ENCODE assay signal across 13 cellular contexts in genomic region chr1:35443768-35444518, GRCh38.
DNase-seq lines count a peak whose midpoint lies in the region; ATAC-seq and TF ChIP-seq lines count a peak whose summit lies in the region.
"Had no signal": no experiment of that assay in that cellular context is flagged by ENCODE, and none has a peak within 500 bp of the region (broad histone marks: within the 10 kb centered on the region; RNA-seq: fewer than 3 reads in every experiment).

No MANE protein-coding gene starts in this region.

- H3K18ac ChIP-seq in neuronal stem cell (ENCODE audit: low read length) = no peak overlapping the region

- CTCF ChIA-PET in AG04450 (lab: Charles Lee) = interaction anchor here (0.8 to 2.2 kb wide), 9 partner anchors 11 to 591 kb away, joined by 3 to 6 read pairs (median 3); no protein-coding TSS in a partner anchor

- H3K14ac ChIP-seq in neuronal stem cell (ENCODE audit: low read length) = no peak overlapping the region

- H3K27me3 ChIP-seq in AG04450 (ENCODE audit: control insufficient read depth, insufficient read depth, low read length) (no peaks in the 10 kb centered on the region), OCI-LY1 (ENCODE audit: insufficient read depth, low read length) (no peaks in the 10 kb centered on the region), esophagus muscularis mucosa (no peaks in the 10 kb centered on the region), neuronal stem cell (ENCODE audit: control insufficient read depth in 3 of 3, insufficient read depth in 3 of 3, low read depth in 1 of 3, low read length in 3 of 3) (no peaks in the 10 kb centered on the region)
- H3K27me3 ChIP-seq: stomach had no signal

- no peak overlapping the region for H4K91ac ChIP-seq in neuronal stem cell (ENCODE audit: low read depth, low read length, poor library complexity)

- DNase-seq in AG04450 (ENCODE audit: low read depth, low spot score) (no peak), ELF-1 (ENCODE audit: low read depth, low spot score) (peak; percentile 17), esophagus muscularis mucosa (ENCODE audit: extremely low spot score) (peak; percentile 42), HT-29 (ENCODE audit: low spot score) (no peak), Right ventricle myocardium inferior (ENCODE audit: missing footprints) (no peak), neuronal stem cell (ENCODE audit: low spot score) (no peak)
- DNase-seq: activated CD8-positive, alpha-beta memory T cell treated with anti-CD3 and anti-CD28 coated beads, Interleukin-2, amount 50 U/mL, for 4 hours; NCI-H187; stimulated activated CD4-positive, alpha-beta T cell treated with anti-CD3 and anti-CD28 coated beads, Interleukin-4, amount 100 ng/mL, for 1 hour; stomach; T-helper 9 cell had no signal

- no peak overlapping the region for H3K4me3 ChIP-seq in AG04450 (ENCODE audit: low read depth, low read length)
- no peak overlapping the region for H3K4me3 ChIP-seq in OCI-LY1 (ENCODE audit: low read depth, low read length, poor library complexity, severe bottlenecking)
- no peak overlapping the region for H3K4me3 ChIP-seq in esophagus muscularis mucosa
- no peak overlapping the region for H3K4me3 ChIP-seq in neuronal stem cell (ENCODE audit: low read length in 2 of 2)
- H3K4me3 ChIP-seq: stomach had no signal

- H3K23ac ChIP-seq in neuronal stem cell (ENCODE audit: low read depth, low read length, poor library complexity) = no peak overlapping the region

- no peak overlapping the region for H2AK5ac ChIP-seq in neuronal stem cell (ENCODE audit: low read depth, low read length)

- no peak overlapping the region for H3K4ac ChIP-seq in neuronal stem cell (ENCODE audit: low read length)

- POLR2A ChIA-PET in AG04450 (lab: Yijun Ruan, JAX) = interaction anchor here (1.0 kb wide), 1 partner anchor 251 kb away, joined by 3 read pairs; the partner anchor contains the start of gene SFPQ

- no peak overlapping the region for H3K9ac ChIP-seq in OCI-LY1 (ENCODE audit: low read length)
- no peak overlapping the region for H3K9ac ChIP-seq in neuronal stem cell (ENCODE audit: low read depth, low read length, poor library complexity)

- H3K27ac ChIP-seq in AG04450 (ENCODE audit: low read depth, low read length) = no peak overlapping the region
- no peak overlapping the region for H3K27ac ChIP-seq in OCI-LY1 (ENCODE audit: low read depth, low read length, poor library complexity, severe bottlenecking)
- H3K27ac ChIP-seq in esophagus muscularis mucosa (replicated peaks in 1 of 4) = no peak overlapping the region
- H3K27ac ChIP-seq in neuronal stem cell (replicated peaks; ENCODE audit: low read length) = no peak overlapping the region
- H3K27ac ChIP-seq: stomach had no signal

- H2AFZ ChIP-seq in OCI-LY1 (ENCODE audit: low read length) = no peak overlapping the region
- H2AFZ ChIP-seq in neuronal stem cell (ENCODE audit: low read length) = no peak overlapping the region

- no peaks in the 10 kb centered on the region for H3K79me2 ChIP-seq in OCI-LY1 (ENCODE audit: insufficient read depth, low read length)

- no peak overlapping the region for H4K8ac ChIP-seq in neuronal stem cell (ENCODE audit: low read depth, low read length)

- H2BK12ac ChIP-seq in neuronal stem cell (ENCODE audit: low read length) = no peak overlapping the region

- H2BK120ac ChIP-seq in neuronal stem cell (ENCODE audit: low read depth, low read length) = no peak overlapping the region

- no peak for ATAC-seq in Right ventricle myocardium inferior
- no peak for ATAC-seq in GM21423 (IDR thresholded peaks at IDR 0.05; ENCODE audit: unreplicated experiment)

- H3K4me1 ChIP-seq in OCI-LY1 (ENCODE audit: insufficient read depth, low read length, severe bottlenecking) (peaks cover 10% of the 10 kb centered on the region), esophagus muscularis mucosa (no peaks in the 10 kb centered on the region), neuronal stem cell (ENCODE audit: control insufficient read depth in 2 of 2, insufficient read depth in 1 of 2, low read depth in 1 of 2, low read length in 2 of 2) (no peaks in the 10 kb centered on the region)

- TF ChIP-seq EP300 in esophagus muscularis mucosa (IDR thresholded peaks at IDR 0.05) = no peak

- no peak overlapping the region for H2BK15ac ChIP-seq in neuronal stem cell (ENCODE audit: low read length)

- no peaks in the 10 kb centered on the region for H3K79me1 ChIP-seq in neuronal stem cell (ENCODE audit: low read depth, low read length)

- no peak for TF ChIP-seq POLR2A in esophagus muscularis mucosa (IDR thresholded peaks at IDR 0.05; ENCODE audit: low read depth)

- H3K36me3 ChIP-seq in OCI-LY1 (ENCODE audit: insufficient read depth, low read length) (peaks cover 33% of the 10 kb centered on the region; the same call in 1 of the 2 replicates), esophagus muscularis mucosa (peaks cover 53 to 100% (median 90%) of the 10 kb centered on the region in 4 donors), neuronal stem cell (replicated peaks in 1 of 2; ENCODE audit: control insufficient read depth in 2 of 2, insufficient read depth in 2 of 2, low read length in 2 of 2) (peaks cover 33 to 97% of the 10 kb centered on the region in 2 donors)

- H2BK5ac ChIP-seq in neuronal stem cell (ENCODE audit: low read length) = no peak overlapping the region

- H3K4me2 ChIP-seq in OCI-LY1 (ENCODE audit: low read length) (no peak overlapping the region), neuronal stem cell (ENCODE audit: insufficient read depth, low read length, poor library complexity, severe bottlenecking) (no peak overlapping the region)

- H4K20me1 ChIP-seq in OCI-LY1 (ENCODE audit: insufficient read depth, low read length) = no peaks in the 10 kb centered on the region

- TF ChIP-seq CTCF in AG04450 (IDR thresholded peaks at IDR 0.05; ENCODE audit: low read depth, low read length) = peak; percentile 29
- TF ChIP-seq CTCF in OCI-LY1 (IDR thresholded peaks at IDR 0.05; ENCODE audit: low read length) = peak; percentile 46; the same call in 1 of the 2 replicates
- no peak for TF ChIP-seq CTCF in esophagus muscularis mucosa (IDR thresholded peaks at IDR 0.05)

- no peaks in the 10 kb centered on the region for H3F3A ChIP-seq in OCI-LY1 (ENCODE audit: insufficient read depth, low read length)

- H3K9me2 ChIP-seq in OCI-LY1 (ENCODE audit: low read depth, low read length) = no peaks in the 10 kb centered on the region

- H3K9me3 ChIP-seq in AG04450 (ENCODE audit: control insufficient read depth, insufficient read depth, low read length) (no peaks in the 10 kb centered on the region), OCI-LY1 (ENCODE audit: low read length) (no peaks in the 10 kb centered on the region), esophagus muscularis mucosa (no peaks in the 10 kb centered on the region), neuronal stem cell (replicated peaks in 1 of 2; ENCODE audit: control insufficient read depth in 2 of 2, insufficient read depth in 1 of 2, low read depth in 1 of 2, low read length in 2 of 2) (no peaks in the 10 kb centered on the region)
- H3K9me3 ChIP-seq: stomach had no signal

- intact Hi-C loops in esophagus muscularis mucosa (cut with DNase I) (no loop called here), Right ventricle myocardium inferior (cut with DNase I) (no loop called here)

- WGBS in esophagus muscularis mucosa = 73% methylated on average over 5 of the region's 5 CpGs
- no CpG with 5 or more reads among the region's 5 CpGs for WGBS in neuronal stem cell (ENCODE audit: extremely low coverage in 2 of 2, insufficient read length in 2 of 2, insufficient replicate concordance in 1 of 2), 2 donors

Comparison
In these comparisons a context has a peak if more than half of its experiments do, and no peak if none do; other contexts are left out.
1. DNase-seq: peak in ELF-1 (single experiment) and esophagus muscularis mucosa (single experiment); none in AG04450 (single experiment), HT-29 (single experiment), Right ventricle myocardium inferior (single experiment) and neuronal stem cell (single experiment).
2. CTCF ChIP-seq: peak in AG04450 (single experiment) and OCI-LY1 (single experiment); none in esophagus muscularis mucosa (0 of 3).